In the genomic region with DNA sequence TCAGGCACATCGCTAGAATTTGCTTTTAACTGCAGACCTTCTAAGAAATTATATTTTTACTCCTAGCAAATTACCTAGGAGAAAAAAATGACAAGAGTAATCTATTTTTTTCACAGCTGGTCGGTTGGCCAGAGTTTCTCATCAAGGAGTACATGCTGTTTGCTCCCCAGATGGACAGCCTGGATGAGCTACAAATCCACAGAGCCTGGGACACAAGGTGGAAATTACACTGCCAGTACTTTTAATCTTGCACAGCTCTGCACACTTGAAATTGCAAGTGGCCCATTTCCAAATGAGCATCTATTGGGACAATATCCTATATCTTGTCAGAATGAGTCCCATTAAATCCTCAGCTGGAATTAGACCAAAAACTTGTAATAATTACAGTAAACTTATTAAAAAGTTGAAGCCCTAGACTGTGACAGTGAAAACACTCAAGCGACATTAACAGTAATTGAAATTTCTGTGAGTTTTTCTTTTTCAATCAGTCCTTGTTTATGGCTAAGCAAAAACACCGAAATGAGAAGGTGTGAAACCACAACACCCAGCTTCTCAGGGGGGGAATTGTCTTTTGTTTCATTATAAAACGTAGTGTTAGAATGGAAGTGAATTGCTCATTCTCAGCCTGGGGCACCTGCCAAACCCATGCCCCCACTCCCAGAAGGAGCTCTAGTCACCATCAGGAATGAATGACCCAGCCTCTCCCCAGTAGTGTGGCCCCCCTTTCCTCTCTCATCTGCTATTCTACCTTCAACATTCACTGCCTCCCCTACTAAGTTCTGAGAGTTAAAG, we compare ENCODE assay signal across 15 cellular contexts.
DNase-seq lines count a peak whose midpoint lies in the region; ATAC-seq, FAIRE-seq and TF ChIP-seq lines count a peak whose summit lies in the region.
"Had no signal": no experiment of that assay in that cellular context is flagged by ENCODE, and none has a peak within 500 bp of the region (broad histone marks: within the 10 kb centered on the region; RNA-seq: fewer than 3 reads in every experiment).

No MANE protein-coding gene starts in this region.

- no peak for TF ChIP-seq POLR2A in GM12891 (IDR thresholded peaks at IDR 0.05; ENCODE audit: low read depth, low read length)
- TF ChIP-seq POLR2A in GM12878 (IDR thresholded peaks at IDR 0.05; ENCODE audit: low read depth, low read length) = no peak

- no peaks in the 10 kb centered on the region for H3K79me2 ChIP-seq in GM12878 (ENCODE audit: control insufficient read depth, insufficient read depth, low read length)

- CTCF ChIA-PET in GM12878 (lab: Yijun Ruan, JAX) = interaction anchor here (1.1 to 4.4 kb wide), 9 partner anchors 9 to 339 kb away, joined by 3 to 22 read pairs (median 4); no protein-coding TSS in a partner anchor
- CTCF ChIA-PET in HEK293T (lab: Yijun Ruan, JAX) = interaction anchor here (0.6 kb wide), 1 partner anchor 16 kb away, joined by 5 read pairs; no protein-coding TSS in a partner anchor

- SMC1A ChIA-PET in GM12878 (lab: Charles Lee; ENCODE audit: uncharacterized antibody, unreplicated experiment) = interaction anchor here (0.6 to 4.7 kb wide), 29 partner anchors 10 to 575 kb away, joined by 3 to 102 read pairs (median 4); no protein-coding TSS in a partner anchor

- peaks cover 2% of the 10 kb centered on the region; the same call in 2 of the 3 replicates for H3K9me3 ChIP-seq in GM12878 (replicated peaks; ENCODE audit: control insufficient read depth, insufficient read depth, low read length)
- H3K9me3 ChIP-seq in kidney (ENCODE audit: control insufficient read depth in 1 of 2, low read length in 2 of 2) = peaks cover 0 to 6% of the 10 kb centered on the region in 2 donors
- H3K9me3 ChIP-seq: testis had no signal

- in situ Hi-C loops in GM12878 (cut with MboI) = no loop called here

- peak; percentile 63 for ATAC-seq in HG03139 (IDR thresholded peaks at IDR 0.05; ENCODE audit: unreplicated experiment)
- ATAC-seq in GM12878 = peak; percentile 94

- no peak for DNase-seq in GM12891 (ENCODE audit: insufficient read length, low spot score)
- DNase-seq in GM19239 (ENCODE audit: insufficient read length, low spot score) = no peak
- DNase-seq in GM12878 (ENCODE audit: low read depth, low spot score) = peak; percentile 46
- no peak for DNase-seq in medulla oblongata (ENCODE audit: extremely low spot score)
- no peak for DNase-seq in OCI-M1 (lab: John Stamatoyannopoulos, UW)
- DNase-seq in HEK293T (ENCODE audit: extremely low spot score) = no peak
- DNase-seq in kidney = no peak
- DNase-seq: activated CD8-positive, alpha-beta memory T cell treated with anti-CD3 and anti-CD28 coated beads, Interleukin-2, amount 50 U/mL, for 48 hours; DMS153; NCI-H187 treated with DMSO at 0.1 percent for 48 hours; SHP77; testis had no signal

- WGBS in GM12878 (ENCODE audit: insufficient coverage, insufficient replicate concordance, low lambda C conversion rate, missing lambda C conversion rate) = 10% methylated on average over 5 of the region's 5 CpGs

- no TSS peak for BruUV-seq in GM12878 (replicated peaks; lab: Mats Ljungman, UMichigan)

- H3K4me1 ChIP-seq in GM12878 (ENCODE audit: control insufficient read depth, insufficient read depth, low read length) (peaks cover 3% of the 10 kb centered on the region), kidney (ENCODE audit: control insufficient read depth in 1 of 2, insufficient read depth in 1 of 2, low read depth in 1 of 2, low read length in 2 of 2) (no peaks in the 10 kb centered on the region)
- H3K4me1 ChIP-seq: testis had no signal

- no peak overlapping the region for H3K4me3 ChIP-seq in GM12878
- no peak overlapping the region for H3K4me3 ChIP-seq in kidney (ENCODE audit: low read length in 2 of 2)
- H3K4me3 ChIP-seq: smooth muscle cell, testis had no signal

- H3K4me2 ChIP-seq in GM12878 (ENCODE audit: control insufficient read depth, insufficient read depth) = peak overlapping the region; percentile 61
- H3K4me2 ChIP-seq: smooth muscle cell had no signal

- peak; percentile 56 to 81; a peak in 3 of 4 replicates for TF ChIP-seq EP300 in GM12878 (IDR thresholded peaks at IDR 0.05; ENCODE audit: borderline replicate concordance in 1 of 2, control insufficient read depth in 1 of 2, low read depth in 2 of 2, low read length in 2 of 2)

- no peak overlapping the region; the same call in 1 of the 2 replicates for H2AFZ ChIP-seq in GM12878 (ENCODE audit: control insufficient read depth, low read depth, low read length)

- POLR2A ChIA-PET in GM12878 (lab: Charles Lee) = interaction anchor here (0.7 to 3.5 kb wide), 6 partner anchors 11 to 210 kb away, joined by 3 to 35 read pairs (median 3); no protein-coding TSS in a partner anchor
- POLR2A ChIA-PET in HEK293T (lab: Yijun Ruan, JAX) = no interaction called here

- TF ChIP-seq CTCF in GM12878 (IDR thresholded peaks at IDR 0.05 in 2 of 3, conservative IDR thresholded peaks at IDR 0.05 in 1 of 3; ENCODE audit: control insufficient read depth in 2 of 3, extremely low read depth in 1 of 3, insufficient read depth in 1 of 3, low read depth in 3 of 3, low read length in 3 of 3) = no peak
- no peak for TF ChIP-seq CTCF in kidney (IDR thresholded peaks at IDR 0.05; ENCODE audit: borderline replicate concordance, extremely low read depth, insufficient read depth)

- no peak overlapping the region for H3K27ac ChIP-seq in GM12878 (ENCODE audit: control insufficient read depth, insufficient read depth)
- no peak overlapping the region for H3K27ac ChIP-seq in kidney (ENCODE audit: low read depth in 2 of 2, low read length in 2 of 2)
- H3K27ac ChIP-seq: HL-60, testis had no signal

- no peaks in the 10 kb centered on the region for H4K20me1 ChIP-seq in GM12878 (ENCODE audit: control insufficient read depth, insufficient read depth)

- H3K27me3 ChIP-seq in GM12878 (replicated peaks in 1 of 2; ENCODE audit: control insufficient read depth in 2 of 2, insufficient read depth in 2 of 2, low read length in 1 of 2) = no peaks in the 10 kb centered on the region
- H3K27me3 ChIP-seq: testis had no signal

- no peak for TF ChIP-seq RAD21 in GM12878 (IDR thresholded peaks at IDR 0.05; ENCODE audit: insufficient read depth, low read depth, low read length)

- no peaks in the 10 kb centered on the region for H3K36me3 ChIP-seq in GM12878 (ENCODE audit: control insufficient read depth in 2 of 2, insufficient read depth in 2 of 2, low read length in 1 of 2)
- H3K36me3 ChIP-seq in kidney (ENCODE audit: control insufficient read depth in 1 of 2, insufficient read depth in 2 of 2, low read length in 2 of 2) = no peaks in the 10 kb centered on the region

- intact Hi-C loops in GM12878 (cut with micrococcal nuclease; ENCODE audit: unreplicated experiment) (loop anchor here (1.0 kb wide), 1 partner anchor 11 kb away; no protein-coding TSS in a partner anchor), kidney (cut with DNase I) (no loop called here)

- RAD21 ChIA-PET in GM12878 (lab: Charles Lee; ENCODE audit: unreplicated experiment) = interaction anchor here (0.9 to 4.4 kb wide), 21 partner anchors 11 to 622 kb away, joined by 3 to 77 read pairs (median 4); no protein-coding TSS in a partner anchor

- H3K9ac ChIP-seq in GM12878 (ENCODE audit: control insufficient read depth, insufficient read depth, low read length) (no peak overlapping the region; the same call in 1 of the 2 replicates), kidney (ENCODE audit: low read length in 2 of 2) (no peak overlapping the region)

- FAIRE-seq in GM12891 (lab: Jason Lieb, UNC) = peak; percentile 54
- FAIRE-seq in GM19239 (lab: Jason Lieb, UNC) = peak; percentile 73
- peak; percentile 92 for FAIRE-seq in GM12878 (lab: Jason Lieb, UNC)
- no peak for FAIRE-seq in kidney (lab: Jason Lieb, UNC)

TF ChIP-seq in GM12891, 5 proteins besides CTCF, POLR2A, EP300 and RAD21:
- TF ChIP-seq POLR2AphosphoS5 (IDR thresholded peaks at IDR 0.05; ENCODE audit: low read depth, low read length) (no peak), TAF1 (IDR thresholded peaks at IDR 0.05; ENCODE audit: low read depth, low read length) (no peak), POU2F2 (IDR thresholded peaks at IDR 0.05; ENCODE audit: low read depth, low read length) (no peak), SPI1 (IDR thresholded peaks at IDR 0.05; ENCODE audit: low read depth, low read length) (no peak), PAX5 (IDR thresholded peaks at IDR 0.05; ENCODE audit: insufficient read depth, low read length, severe bottlenecking) (no peak)

TF ChIP-seq in GM12878, 131 proteins besides CTCF, POLR2A, EP300 and RAD21 (continues in another document):
- TF ChIP-seq CBX3 (IDR thresholded peaks at IDR 0.05; ENCODE audit: borderline replicate concordance, low read depth) (no peak), IKZF2 (IDR thresholded peaks at IDR 0.05) (peak; percentile 93), TCF12 (IDR thresholded peaks at IDR 0.05; ENCODE audit: low read depth, low read length) (peak; percentile 50; the same call in 1 of the 2 replicates), FOS (IDR thresholded peaks at IDR 0.05; ENCODE audit: borderline replicate concordance, extremely low read depth, insufficient read length) (no peak), CEBPB (IDR thresholded peaks at IDR 0.05; ENCODE audit: borderline replicate concordance in 1 of 2, low read depth in 2 of 2, low read length in 2 of 2) (no peak), BMI1 (IDR thresholded peaks at IDR 0.05; ENCODE audit: borderline replicate concordance) (peak; percentile 62; the same call in 1 of the 2 replicates), JUNB (IDR thresholded peaks at IDR 0.05) (no peak), CHD2 (IDR thresholded peaks at IDR 0.05; ENCODE audit: borderline replicate concordance, low read depth, low read length) (no peak), RBBP5 (conservative IDR thresholded peaks at IDR 0.05) (no peak), HDAC2 (IDR thresholded peaks at IDR 0.05) (no peak)

TF ChIP-seq in HEK293T, 16 proteins besides CTCF, POLR2A, EP300 and RAD21:
- TF ChIP-seq BHLHE40 (IDR thresholded peaks at IDR 0.05; ENCODE audit: borderline replicate concordance) (no peak), L3MBTL2 (conservative IDR thresholded peaks at IDR 0.05) (no peak)
- TF ChIP-seq, protein P1, sequence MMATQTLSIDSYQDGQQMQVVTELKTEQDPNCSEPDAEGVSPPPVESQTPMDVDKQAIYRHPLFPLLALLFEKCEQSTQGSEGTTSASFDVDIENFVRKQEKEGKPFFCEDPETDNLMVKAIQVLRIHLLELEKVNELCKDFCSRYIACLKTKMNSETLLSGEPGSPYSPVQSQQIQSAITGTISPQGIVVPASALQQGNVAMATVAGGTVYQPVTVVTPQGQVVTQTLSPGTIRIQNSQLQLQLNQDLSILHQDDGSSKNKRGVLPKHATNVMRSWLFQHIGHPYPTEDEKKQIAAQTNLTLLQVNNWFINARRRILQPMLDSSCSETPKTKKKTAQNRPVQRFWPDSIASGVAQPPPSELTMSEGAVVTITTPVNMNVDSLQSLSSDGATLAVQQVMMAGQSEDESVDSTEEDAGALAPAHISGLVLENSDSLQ (IDR thresholded peaks at IDR 0.05) = no peak
